Comparison of ENCODE assay signal across 1 cellular context in the genomic region with DNA sequence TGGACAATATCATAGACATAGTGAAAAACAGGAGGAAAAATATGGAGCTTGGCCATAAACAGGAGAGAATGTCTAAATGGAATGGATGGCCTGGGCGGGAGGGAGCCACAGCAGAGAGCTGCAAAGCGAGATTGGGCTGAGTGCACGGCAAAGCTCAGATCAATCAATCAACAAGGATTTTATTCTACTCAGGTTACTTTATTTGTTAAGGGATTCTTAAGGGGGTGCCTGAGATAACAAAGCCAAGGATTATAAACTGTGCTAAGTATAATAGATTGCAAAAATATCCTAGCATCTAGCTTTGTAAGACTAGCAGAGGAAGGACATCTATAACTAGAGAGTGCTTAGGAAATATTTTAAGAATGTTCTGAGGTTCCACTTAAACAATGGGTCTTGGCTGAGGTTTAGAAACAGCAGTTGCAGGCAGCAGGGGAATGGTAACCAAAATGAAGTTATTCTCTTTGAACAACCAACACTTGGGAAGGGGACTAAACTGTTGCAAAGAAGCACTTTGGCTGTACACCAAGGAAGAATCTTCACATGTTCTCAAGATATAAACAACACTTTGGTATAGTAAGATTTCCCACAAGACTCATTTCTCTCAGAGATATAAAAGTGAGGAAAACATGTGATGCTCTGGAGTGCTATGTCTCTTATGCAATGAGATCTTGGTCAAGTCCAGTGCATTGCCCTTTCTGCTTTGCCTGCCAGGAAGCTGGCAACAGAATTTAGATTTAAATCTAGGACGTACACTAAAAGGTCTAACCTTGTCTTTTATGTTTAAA.
TF ChIP-seq lines count a peak whose summit lies in the region.

No MANE protein-coding gene starts in this region.

TF ChIP-seq in endothelial cell of umbilical vein, 7 proteins besides CTCF, POLR2A, EP300 and RAD21 (continued from another document):
- TF ChIP-seq JUN (IDR thresholded peaks at IDR 0.05; ENCODE audit: borderline replicate concordance, insufficient read depth, insufficient read length, low read depth) = no peak
